Comparison of ENCODE assay signal across 1 cellular context in genomic region chr6:89116702-89117101, GRCh38.
TF ChIP-seq lines count a peak whose summit lies in the region.

No MANE protein-coding gene starts in this region.

TF ChIP-seq in H1, 55 proteins besides CTCF, POLR2A, EP300 and RAD21:
- no peak for TF ChIP-seq BACH1 (IDR thresholded peaks at IDR 0.05; ENCODE audit: low read length)
- TF ChIP-seq SP1 (IDR thresholded peaks at IDR 0.05; ENCODE audit: low read depth, low read length), result no peak
- TF ChIP-seq CHD7 (IDR thresholded peaks at IDR 0.05; ENCODE audit: insufficient replicate concordance, low read length), result no peak
- no peak for TF ChIP-seq KDM1A (IDR thresholded peaks at IDR 0.05; ENCODE audit: borderline replicate concordance, low read length)
- TF ChIP-seq PHF8 (conservative IDR thresholded peaks at IDR 0.05; ENCODE audit: low read depth, low read length), result no peak
- TF ChIP-seq TAF7 (optimal IDR thresholded peaks at IDR 0.05; ENCODE audit: borderline replicate concordance, low read depth, low read length), result no peak
- TF ChIP-seq KDM5A (IDR thresholded peaks at IDR 0.05; ENCODE audit: low read length), result no peak
TF ChIP-seq in H1: peak in this region for 0.
